8 cellular contexts compared by ENCODE assay signal in the genomic region with DNA sequence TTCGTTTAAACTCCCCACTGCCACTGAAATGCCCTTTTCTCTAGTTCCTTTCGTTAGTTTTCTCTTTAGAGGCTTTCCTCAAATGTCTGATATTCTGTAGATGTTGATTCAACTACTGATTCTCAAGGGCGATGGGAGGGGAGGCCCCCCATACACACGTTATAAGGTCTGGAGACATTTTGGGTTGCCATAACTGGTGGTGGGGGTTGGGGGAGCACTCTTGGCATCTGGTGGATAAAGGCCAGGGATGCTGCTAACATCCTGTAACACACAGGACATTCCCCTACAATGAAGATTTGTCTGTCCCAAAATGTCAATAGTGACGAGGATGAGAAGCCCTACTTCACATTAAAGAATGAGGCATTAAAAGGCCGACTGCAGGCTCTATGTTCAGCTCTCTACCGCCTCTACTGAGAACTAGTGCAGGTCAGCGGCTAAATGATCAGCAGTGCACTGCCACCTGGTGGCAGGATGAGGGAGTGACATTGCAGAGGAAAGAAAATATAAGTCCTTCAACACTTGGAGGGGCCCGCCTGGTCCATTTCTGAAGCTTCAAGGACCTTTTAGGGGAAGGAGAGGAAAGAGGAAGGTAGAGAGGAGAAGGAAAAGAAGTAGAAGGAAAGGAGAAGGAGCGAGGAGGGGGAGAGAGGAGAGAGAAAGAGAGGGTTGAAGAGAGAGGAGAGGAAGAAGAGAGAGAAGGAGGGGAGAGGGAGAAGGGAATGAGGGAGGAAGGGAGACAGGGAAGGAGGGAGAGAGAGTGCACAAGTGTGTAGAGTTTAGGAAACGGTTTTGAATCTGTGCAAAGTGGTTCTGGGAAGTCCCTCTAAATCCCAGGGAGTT.
A peak's percentile ranks its signal among the peaks of the same experiment; 100 is the strongest.
DNase-seq lines count a peak whose midpoint lies in the region; ATAC-seq lines count a peak whose summit lies in the region.

No MANE protein-coding gene starts in this region.

- no peak overlapping the region for H3K9ac ChIP-seq in HUES48 (ENCODE audit: low read depth, low read length)
- no peak overlapping the region for H3K9ac ChIP-seq in NT2/D1 (ENCODE audit: insufficient read length, low read depth)
- H3K9ac ChIP-seq in muscle layer of colon (ENCODE audit: low read length) = no peak overlapping the region

- H3K27me3 ChIP-seq in HUES48 (ENCODE audit: control insufficient read depth, insufficient read depth, low read length) (no peaks in the 10 kb centered on the region), NT2/D1 (ENCODE audit: insufficient read depth, insufficient read length) (no peaks in the 10 kb centered on the region), muscle layer of colon (ENCODE audit: control insufficient read depth in 1 of 2, insufficient read depth in 2 of 2, low read length in 2 of 2) (no peaks in the 10 kb centered on the region)

- H3K9me3 ChIP-seq in HUES48 (ENCODE audit: control insufficient read depth, insufficient read depth, low read length) (no peaks in the 10 kb centered on the region), NT2/D1 (ENCODE audit: insufficient read depth, low read length) (no peaks in the 10 kb centered on the region), muscle layer of colon (ENCODE audit: low read length) (no peaks in the 10 kb centered on the region)

- H3K36me3 ChIP-seq in HUES48 (ENCODE audit: control insufficient read depth, insufficient read depth, low read length) (no peaks in the 10 kb centered on the region), NT2/D1 (ENCODE audit: insufficient read depth, insufficient read length, low read length) (no peaks in the 10 kb centered on the region), muscle layer of colon (ENCODE audit: insufficient read depth, low read length) (no peaks in the 10 kb centered on the region)

- peak; percentile 95 for ATAC-seq in GM21515 (IDR thresholded peaks at IDR 0.05; ENCODE audit: unreplicated experiment)

- DNase-seq in DMS 273 treated with DMSO at 0.1 percent for 48 hours (lab: John Stamatoyannopoulos, UW) = peak; percentile 74
- peak; percentile 88 for DNase-seq in NT2/D1 (ENCODE audit: low read depth, low spot score)
- peak; percentile 32 for DNase-seq in activated CD8-positive, alpha-beta memory T cell treated with anti-CD3 and anti-CD28 coated beads, Interleukin-2, amount 50 U/mL, for 1 hour (ENCODE audit: extremely low read depth)
- peak; percentile 29 for DNase-seq in epithelial cell of prostate (ENCODE audit: low read depth, low spot score)
- peak; percentile 46 to 70 for DNase-seq in stimulated activated CD8-positive, alpha-beta memory T cell treated with anti-CD3 and anti-CD28 coated beads, Interleukin-4, amount 100 ng/mL, for 4 hours (ENCODE audit: low read depth in 2 of 2, low spot score in 1 of 2)

- no peaks in the 10 kb centered on the region for H3K4me1 ChIP-seq in HUES48 (ENCODE audit: control insufficient read depth, insufficient read depth, low read length)
- no peaks in the 10 kb centered on the region for H3K4me1 ChIP-seq in NT2/D1 (ENCODE audit: insufficient read depth, insufficient read length)
- peaks cover 16% of the 10 kb centered on the region for H3K4me1 ChIP-seq in muscle layer of colon (ENCODE audit: insufficient read depth, low read length)

- H3K27ac ChIP-seq in HUES48 (ENCODE audit: low read depth, low read length) (no peak overlapping the region), epithelial cell of prostate (no peak overlapping the region), muscle layer of colon (ENCODE audit: low read depth, low read length) (peak overlapping the region; percentile 62)

- H3K4me3 ChIP-seq in HUES48 (ENCODE audit: low read depth, low read length) = 0 out of 2 replicates have a peak overlapping the region, but pooled peaks have one; percentile 27
- H3K4me3 ChIP-seq in NT2/D1 (ENCODE audit: insufficient read length, low read depth) = no peak overlapping the region
- H3K4me3 ChIP-seq in muscle layer of colon (ENCODE audit: low read depth in 1 of 2, low read length in 2 of 2) = no peak overlapping the region

Comparison
In these comparisons a context has a peak if more than half of its experiments do, and no peak if none do; other contexts are left out.
1. DNase-seq: peak in every context shown above with its lines; median percentile 88 in NT2/D1; 74 in DMS 273 treated with DMSO at 0.1 percent for 48 hours; 58 in stimulated activated CD8-positive, alpha-beta memory T cell treated with anti-CD3 and anti-CD28 coated beads, Interleukin-4, amount 100 ng/mL, for 4 hours; 32 in activated CD8-positive, alpha-beta memory T cell treated with anti-CD3 and anti-CD28 coated beads, Interleukin-2, amount 50 U/mL, for 1 hour; 29 in epithelial cell of prostate.